9 cellular contexts compared by ENCODE assay signal in the genomic region with DNA sequence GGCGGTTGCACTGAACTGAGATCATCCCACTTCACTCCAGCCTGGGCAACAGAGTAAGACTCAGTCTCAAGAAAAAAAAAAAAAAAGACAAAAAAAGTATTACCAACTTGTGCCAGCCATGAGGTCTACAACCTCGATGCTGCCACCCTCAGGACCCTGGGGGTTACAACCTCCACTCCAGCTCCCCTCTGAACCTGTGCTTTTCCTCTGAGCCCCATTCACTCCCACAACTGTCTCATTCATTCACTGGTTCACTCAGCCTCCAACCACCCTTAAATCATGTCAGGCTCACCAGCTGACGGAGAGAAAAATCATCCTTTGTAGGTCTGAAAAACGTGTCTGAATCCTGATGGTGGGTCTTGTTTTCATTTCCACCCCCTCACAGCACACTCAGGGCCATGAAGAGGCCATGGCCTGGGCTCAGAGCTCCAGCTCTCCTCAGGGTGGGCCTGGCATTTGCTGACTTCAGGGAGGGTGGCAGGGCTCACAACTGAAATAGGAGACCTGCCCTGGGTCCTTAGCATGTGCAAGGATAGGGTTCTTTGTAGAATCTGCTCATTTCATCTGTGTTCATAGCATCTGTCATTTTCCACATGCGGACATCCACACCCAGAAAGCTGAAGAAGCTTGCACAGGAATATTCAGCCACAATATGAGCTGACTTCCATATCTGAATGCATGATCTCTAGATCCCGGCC. TPM values are rescaled to one million over a fixed set of nuclear protein-coding genes. Genes with fewer than 3 reads are reported as not detected.
DNase-seq lines count a peak whose midpoint lies in the region; ATAC-seq lines count a peak whose summit lies in the region.
"Had no signal": no experiment of that assay in that cellular context is flagged by ENCODE, and none has a peak within 500 bp of the region (broad histone marks: within the 10 kb centered on the region; RNA-seq: fewer than 3 reads in every experiment).

No MANE protein-coding gene starts in this region.

- peaks cover 26 to 29% of the 10 kb centered on the region in 2 donors for H3K4me1 Mint-ChIP-seq in immature natural killer cell

- no peak overlapping the region for H3K27ac Mint-ChIP-seq in immature natural killer cell
- H3K27ac Mint-ChIP-seq: activated B cell treated with CpG ODN at 0.5 μM for 24 hours had no signal

- no peak for ATAC-seq in HG03039 (IDR thresholded peaks at IDR 0.05; ENCODE audit: unreplicated experiment)
- no peak for ATAC-seq in GM18858 (IDR thresholded peaks at IDR 0.05; ENCODE audit: unreplicated experiment)

- no peak overlapping the region for H3K4me3 ChIP-seq in Jurkat, Clone E6-1 (ENCODE audit: low read length)

- DNase-seq in DMS 273 (lab: John Stamatoyannopoulos, UW; ENCODE audit: unreplicated experiment) (peak; percentile 68), left kidney (ENCODE audit: low read depth, low spot score) (peak; percentile 59), immature natural killer cell (no peak)
- peak; percentile 66 for DNase-seq in Jurkat, Clone E6-1 (ENCODE audit: low read depth, low spot score)
- peak; percentile 40 to 49 for DNase-seq in activated CD4-positive, alpha-beta T cell treated with anti-CD3 and anti-CD28 coated beads, Interleukin-2, amount 50 U/mL, for 4 hours
- no peak for DNase-seq in activated CD4-positive, CD25-positive, alpha-beta regulatory T cell treated with anti-CD3 and anti-CD28 coated beads, Interleukin-2, amount 50 U/mL, for 72 hours
- DNase-seq: activated B cell treated with CpG ODN at 0.5 μM for 24 hours had no signal

- peaks cover 0 to 2% (median 0%) of the 10 kb centered on the region in 6 donors for H3K9me3 Mint-ChIP-seq in immature natural killer cell
- H3K9me3 Mint-ChIP-seq: activated B cell treated with CpG ODN at 0.5 μM for 24 hours had no signal

- H3K4me3 Mint-ChIP-seq in immature natural killer cell = peak overlapping the region in 2 of 5 donors; percentile 46 to 49
- H3K4me3 Mint-ChIP-seq: activated B cell treated with CpG ODN at 0.5 μM for 24 hours had no signal

- peaks cover 29 to 69% (median 43%) of the 10 kb centered on the region in 3 donors for H3K27me3 Mint-ChIP-seq in immature natural killer cell (ENCODE audit: low read depth in 3 of 3)

- peaks cover 0 to 2% (median 0%) of the 10 kb centered on the region in 3 donors for H3K36me3 Mint-ChIP-seq in immature natural killer cell

RNA-seq across cellular contexts. Expression of a gene that starts 1.9 kb away (rescaled TPM):
- polyA plus RNA-seq in Jurkat, Clone E6-1 (2012; ENCODE audit: insufficient read depth, insufficient read length) = 8.6 TPM
- not detected for polyA plus RNA-seq in immature natural killer cell

RNA-seq across cellular contexts. Expression of a gene that starts 20.1 kb away (rescaled TPM):
- 17.5 TPM for polyA plus RNA-seq in Jurkat, Clone E6-1 (2012; ENCODE audit: insufficient read depth, insufficient read length)
- polyA plus RNA-seq in immature natural killer cell = under 1 TPM in 2 of 3 donors, not detected in 1; 0.83 to 0.88 TPM

RNA-seq across cellular contexts. Expression of a gene that starts 39.0 kb away (rescaled TPM):
- 1.6 TPM for polyA plus RNA-seq in Jurkat, Clone E6-1 (2012; ENCODE audit: insufficient read depth, insufficient read length)
- not detected for polyA plus RNA-seq in immature natural killer cell

Comparison
In these comparisons a context has a peak if more than half of its experiments do, and no peak if none do; other contexts are left out.
1. DNase-seq: peak in DMS 273 (single experiment), Jurkat, Clone E6-1 (single experiment), activated CD4-positive, alpha-beta T cell treated with anti-CD3 and anti-CD28 coated beads, Interleukin-2, amount 50 U/mL, for 4 hours (2 of 2) and left kidney (single experiment); none in immature natural killer cell (0 of 3) and activated CD4-positive, CD25-positive, alpha-beta regulatory T cell treated with anti-CD3 and anti-CD28 coated beads, Interleukin-2, amount 50 U/mL, for 72 hours (single experiment).